ENCODE assay signal across 9 cellular contexts in genomic region chr3:21105784-21106183, GRCh38.
"Had no signal": no experiment of that assay in that cellular context is flagged by ENCODE, and none has a peak within 500 bp of the region (broad histone marks: within the 10 kb centered on the region; RNA-seq: fewer than 3 reads in every experiment).

No MANE protein-coding gene starts in this region.

- H3K4me3 Mint-ChIP-seq: HFFc6, IgD-negative memory B cell had no signal

- H3K36me3 ChIP-seq: HAP-1 had no signal

- H3K4me1 ChIP-seq: HAP-1 had no signal

- DNase-seq: GM23248, GOT3, HFFc6 had no signal

- H3K27ac ChIP-seq: GM23248, HL-60 had no signal

- H3K27ac Mint-ChIP-seq: HFFc6, IgD-negative memory B cell had no signal

- FAIRE-seq: H54, HepG2 had no signal

- H3K4me1 Mint-ChIP-seq: IgD-negative memory B cell had no signal

- H3K36me3 Mint-ChIP-seq: IgD-negative memory B cell had no signal

- H3K9ac ChIP-seq: GM23248 had no signal

- H3K27me3 Mint-ChIP-seq: IgD-negative memory B cell had no signal

- ATAC-seq: HCT116, HepG2 had no signal

- H3K9me3 ChIP-seq: HAP-1 had no signal

- H3K4me3 ChIP-seq: GM23248, HAP-1 had no signal

- H2AFZ ChIP-seq: GM23248 had no signal
